In genomic region chr5:172164773-172165212, GRCh38 we compare ENCODE assay signal across 13 cellular contexts. TPM values are rescaled to one million over a fixed set of nuclear protein-coding genes. Genes with fewer than 3 reads are reported as not detected.
DNase-seq lines count a peak whose midpoint lies in the region; ATAC-seq and TF ChIP-seq lines count a peak whose summit lies in the region.
"Had no signal": no experiment of that assay in that cellular context is flagged by ENCODE, and none has a peak within 500 bp of the region (broad histone marks: within the 10 kb centered on the region; RNA-seq: fewer than 3 reads in every experiment).

No MANE protein-coding gene starts in this region.

- H3K4me3 ChIP-seq in AG10803 (ENCODE audit: low read length): no peak overlapping the region
- no peak overlapping the region for H3K4me3 ChIP-seq in gastroesophageal sphincter
- H3K4me3 ChIP-seq in lower leg skin (ENCODE audit: low read depth, poor library complexity, severe bottlenecking): no peak overlapping the region
- H3K4me3 ChIP-seq: MG63 had no signal

- H3K27ac ChIP-seq in RWPE1 (peak overlapping the region; percentile 4; the same call in 1 of the 2 replicates), gastroesophageal sphincter (peak overlapping the region in 3 of 4 donors; percentile 53 to 73 (median 66))

- no peaks in the 10 kb centered on the region for H3K27me3 ChIP-seq in gastroesophageal sphincter
- H3K27me3 ChIP-seq: MG63 had no signal

- no peak for TF ChIP-seq POLR2A in gastroesophageal sphincter (IDR thresholded peaks at IDR 0.05)
- no peak for TF ChIP-seq POLR2A in lower leg skin (IDR thresholded peaks at IDR 0.05)

- peak overlapping the region; percentile 28 for H3K4me3 Mint-ChIP-seq in natural killer cell

- CTCF ChIA-PET in RWPE1 (lab: Yijun Ruan, JAX): interaction anchor here (0.8 kb wide), 1 partner anchor 57 kb away, joined by 3 read pairs; no protein-coding TSS in a partner anchor

- H3K4me1 ChIP-seq in gastroesophageal sphincter: peaks cover 0 to 68% (median 32%) of the 10 kb centered on the region in 3 donors

- TF ChIP-seq EP300 in gastroesophageal sphincter (IDR thresholded peaks at IDR 0.05): no peak

- no peaks in the 10 kb centered on the region for H3K36me3 ChIP-seq in gastroesophageal sphincter
- H3K36me3 ChIP-seq: MG63 had no signal

- DNase-seq in AG10803 (ENCODE audit: low read depth) (peak; percentile 47), RWPE1 (ENCODE audit: low spot score) (no peak), natural killer cell (no peak), lower leg skin (ENCODE audit: low spot score in 2 of 2) (no peak), SIG-M5 (lab: John Stamatoyannopoulos, UW) (no peak), CD1c-positive myeloid dendritic cell (ENCODE audit: extremely low spot score) (no peak)
- DNase-seq: amniotic stem cell, MG63, NCI-H69 had no signal

- POLR2A ChIA-PET in RWPE1 (lab: Yijun Ruan, JAX; ENCODE audit: low non-redundant PET): no interaction called here

- no peaks in the 10 kb centered on the region for H3K9me3 ChIP-seq in gastroesophageal sphincter
- H3K9me3 ChIP-seq: MG63 had no signal

- H3K27me3 Mint-ChIP-seq in natural killer cell (ENCODE audit: low read depth in 2 of 2): no peaks in the 10 kb centered on the region

- no peaks in the 10 kb centered on the region for H3K36me3 Mint-ChIP-seq in natural killer cell

- ATAC-seq in gastroesophageal sphincter: peak; percentile 52
- peak in 1 of 3 donors; percentile 12 for ATAC-seq in natural killer cell
- no peak for ATAC-seq in GM21529 (IDR thresholded peaks at IDR 0.05; ENCODE audit: unreplicated experiment)

- TF ChIP-seq CTCF in AG10803 (conservative IDR thresholded peaks at IDR 0.05; ENCODE audit: low read length) (no peak), RWPE1 (conservative IDR thresholded peaks at IDR 0.05; ENCODE audit: low read depth) (no peak), gastroesophageal sphincter (IDR thresholded peaks at IDR 0.05) (no peak), natural killer cell (IDR thresholded peaks at IDR 0.05) (no peak), lower leg skin (IDR thresholded peaks at IDR 0.05) (no peak)

- peak overlapping the region; percentile 97 to 98 for H3K27ac Mint-ChIP-seq in natural killer cell

- WGBS in gastroesophageal sphincter (ENCODE audit: low coverage in 1 of 2), 2 donors: 51% methylated on average over 6 of the region's 13 CpGs; no CpG with 5 or more reads in 1 of the 2 donors
- WGBS in lower leg skin, 2 donors: 67 to 71% methylated on average over 12 to 13 of the region's 13 CpGs

- peaks cover 70 to 89% of the 10 kb centered on the region in 2 donors for H3K4me1 Mint-ChIP-seq in natural killer cell

- no peaks in the 10 kb centered on the region for H3K9me3 Mint-ChIP-seq in natural killer cell

- intact Hi-C loops in natural killer cell (cut with micrococcal nuclease) (no loop called here), lower leg skin (cut with DNase I; ENCODE audit: low total_unique reads) (no loop called here)

RNA-seq across cellular contexts. Expression of gene STK10, which starts 23.2 kb away (rescaled TPM):
- total RNA-seq in gastroesophageal sphincter: 10 to 100 TPM; 14.1 to 30.4 (median 19.4) TPM
- 100 to 1,000 TPM; 705 to 879 (median 783) TPM for total RNA-seq in natural killer cell
- 10 to 100 TPM; 34.4 to 59.8 (median 40.7) TPM for total RNA-seq in lower leg skin

RNA-seq across cellular contexts. Expression of gene EFCAB9, which starts 29.2 kb away (rescaled TPM):
- not detected for total RNA-seq in gastroesophageal sphincter
- total RNA-seq in natural killer cell: not detected
- not detected for total RNA-seq in lower leg skin
- total RNA-seq: epithelial cell of proximal tubule, kidney epithelial cell had no signal

Comparison
In these comparisons a context has a peak if more than half of its experiments do, and no peak if none do; other contexts are left out.
1. RNA of gene STK10, which starts 23.2 kb away (total RNA-seq): 705 to 879 TPM in natural killer cell; 34.4 to 59.8 TPM in lower leg skin and 14.1 to 30.4 TPM in gastroesophageal sphincter; every median in the first group is over 10 times any median in the second.